ENCODE assay signal across 36 cellular contexts in the genomic region with DNA sequence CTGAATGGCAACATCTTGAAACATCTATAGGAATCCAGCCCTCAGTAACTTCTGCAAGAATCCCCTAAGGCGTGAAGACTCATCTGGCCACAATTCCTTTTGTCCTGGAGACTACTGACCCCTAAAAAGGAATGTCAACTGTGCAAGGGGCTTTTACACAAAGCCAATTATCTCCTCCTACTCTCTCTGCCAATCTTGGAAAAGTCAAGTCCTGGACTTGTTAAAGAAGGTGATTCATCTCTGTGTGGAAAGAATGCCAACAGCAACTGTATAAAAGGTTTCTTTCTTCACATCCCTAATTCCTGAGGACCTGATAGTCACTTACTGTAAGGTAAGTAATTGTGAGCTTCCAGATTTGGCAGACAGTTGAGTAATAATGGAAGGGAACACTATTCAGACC. TPM values are rescaled to one million over a fixed set of nuclear protein-coding genes. Genes with fewer than 3 reads are reported as not detected.
DNase-seq lines count a peak whose midpoint lies in the region; ATAC-seq, FAIRE-seq and TF ChIP-seq lines count a peak whose summit lies in the region.
"Had no signal": no experiment of that assay in that cellular context is flagged by ENCODE, and none has a peak within 500 bp of the region (broad histone marks: within the 10 kb centered on the region; RNA-seq: fewer than 3 reads in every experiment).

No MANE protein-coding gene starts in this region.

- H3K27me3 ChIP-seq in keratinocyte (ENCODE audit: control insufficient read depth, extremely low read depth, insufficient read depth, low read length): no peaks in the 10 kb centered on the region
- H3K27me3 ChIP-seq: heart right ventricle, left lung, pancreas, SJCRH30, testis had no signal

- no peaks in the 10 kb centered on the region for H3K79me2 ChIP-seq in keratinocyte (ENCODE audit: control insufficient read depth, insufficient read depth, low read length)

- dilution Hi-C loops in keratinocyte (cut with MboI; ENCODE audit: extremely low pct_ligation_motif_present, low sequenced_read_pairs): no loop called here

- no peak for ATAC-seq in HG03039 (IDR thresholded peaks at IDR 0.05; ENCODE audit: unreplicated experiment)
- ATAC-seq in HG02981 (IDR thresholded peaks at IDR 0.05; ENCODE audit: unreplicated experiment): no peak
- ATAC-seq: heart right ventricle, left lung, Panc1, pancreas had no signal

- peaks cover 13% of the 10 kb centered on the region for H3K4me1 ChIP-seq in keratinocyte (ENCODE audit: control insufficient read depth, extremely low read depth, insufficient read depth, low read length)
- H3K4me1 ChIP-seq: left lung, pancreas, SJCRH30, testis had no signal

- DNase-seq in ACHN (peak; percentile 5), NCI-H226 (peak; percentile 64), epithelial cell of esophagus (ENCODE audit: low read depth) (peak; percentile 95), keratinocyte (ENCODE audit: low read depth, low spot score) (peak; percentile 84), T-helper 2 cell (no peak), NAMALWA (ENCODE audit: low spot score) (no peak)
- DNase-seq: activated CD4-positive, alpha-beta T cell treated with anti-CD3 and anti-CD28 coated beads, Interleukin-2, amount 10 ng/mL, durations not matched to agents 24 days and 14 days; activated effector memory CD4-positive, alpha-beta T cell treated with anti-CD3 and anti-CD28 coated beads, Interleukin-2, amount 50 U/mL, for 16 hours; activated naive CD8-positive, alpha-beta T cell treated with anti-CD3 and anti-CD28 coated beads for 36 hours; activated T-cell treated with anti-CD3 and anti-CD28 coated beads, Interleukin-2, amount 50 U/mL, for 24 hours; aorta; Calu3; caudate nucleus; DMS79 treated with DMSO at 0.1 percent for 48 hours; effector CD8-positive, alpha-beta T cell; foreskin melanocyte; heart right ventricle; left lung; mesenchymal stem cell; NCI-H1436; NCI-H2081; NCI-H2227 treated with DMSO at 0.1 percent for 48 hours; pancreas; retina; SJCRH30; small intestine; stimulated activated naive CD4-positive, alpha-beta T cell treated with Interleukin-2 at 50 U/mL for 16 hours; SW 1271; T-helper 9 cell; testis; WERI-Rb-1 had no signal

- no peak overlapping the region for H3K9ac ChIP-seq in keratinocyte (ENCODE audit: control insufficient read depth, extremely low read depth, insufficient read depth, low read length)
- H3K9ac ChIP-seq: KMS-11 had no signal

- no peak overlapping the region for H3K27ac ChIP-seq in keratinocyte (ENCODE audit: control insufficient read depth, insufficient read depth, low read length)
- H3K27ac ChIP-seq: coronary artery, heart right ventricle, KMS-11, left lung, pancreas, SJCRH30, testis, WERI-Rb-1 had no signal

- in situ Hi-C loops in ACHN (cut with HindIII; ENCODE audit: low pct_ligation_motif_present, low pct_unique_long_range_greater_than_20kb, low sequenced_read_pairs): no loop called here

- no peak overlapping the region for H2AFZ ChIP-seq in keratinocyte (ENCODE audit: control insufficient read depth, low read length)

- no peaks in the 10 kb centered on the region for H3K9me1 ChIP-seq in keratinocyte (ENCODE audit: control insufficient read depth, extremely low read depth, insufficient read depth, low read length)

- TF ChIP-seq CTCF in epithelial cell of esophagus (IDR thresholded peaks at IDR 0.05; ENCODE audit: insufficient read depth, low read depth, low read length, missing control alignments) (no peak), keratinocyte (optimal IDR thresholded peaks at IDR 0.05 in 1 of 3, IDR thresholded peaks at IDR 0.05 in 1 of 3, conservative IDR thresholded peaks at IDR 0.05 in 1 of 3; ENCODE audit: extremely low read depth in 1 of 3, insufficient read depth in 2 of 3, low read length in 3 of 3) (no peak)

- peak overlapping the region; percentile 40 for H3K4me2 ChIP-seq in keratinocyte (ENCODE audit: control insufficient read depth, extremely low read depth, insufficient read depth, low read depth, low read length)
- H3K4me2 ChIP-seq: KMS-11 had no signal

- H4K20me1 ChIP-seq in keratinocyte (ENCODE audit: control insufficient read depth, extremely low read depth, insufficient read depth, low read length): no peaks in the 10 kb centered on the region

- H3K9me3 ChIP-seq in keratinocyte (ENCODE audit: control insufficient read depth, low read depth, low read length): no peaks in the 10 kb centered on the region
- H3K9me3 ChIP-seq: left lung, pancreas, SJCRH30, testis had no signal

- H3K4me3 ChIP-seq in epithelial cell of esophagus (ENCODE audit: low read length) (no peak overlapping the region), keratinocyte (ENCODE audit: control insufficient read depth in 2 of 3, extremely low read depth in 1 of 3, insufficient read depth in 2 of 3, low read depth in 1 of 3, low read length in 3 of 3) (no peak overlapping the region)
- H3K4me3 ChIP-seq: coronary artery, heart right ventricle, left lung, pancreas, SJCRH30, testis had no signal

- H3K36me3 ChIP-seq in keratinocyte (ENCODE audit: control insufficient read depth in 2 of 2, extremely low read depth in 1 of 2, insufficient read depth in 2 of 2, low read length in 2 of 2): no peaks in the 10 kb centered on the region
- H3K36me3 ChIP-seq: heart right ventricle, left lung, pancreas, SJCRH30, WERI-Rb-1 had no signal

- FAIRE-seq in keratinocyte (lab: Jason Lieb, UNC): peak; percentile 97
- FAIRE-seq: pancreas, small intestine had no signal

RNA-seq across cellular contexts. Expression of gene THRB, which starts 22.3 kb away (rescaled TPM):
- 2.6 to 3.2 TPM (median 3.1 TPM) in 3 replicates for polyA plus RNA-seq in keratinocyte
- 5.1 TPM for polyA plus RNA-seq in keratinocyte (2011; ENCODE audit: low read depth)
- 2.9 and 4.1 TPM in 2 replicates for polyA plus RNA-seq in keratinocyte (2011; cell fraction: cytosol; rRNA removed)
- 4.0 and 4.3 TPM in 2 replicates for polyA plus RNA-seq in keratinocyte (2011; cell fraction: nucleus; rRNA removed)
- 2.5 and 4.8 TPM in 2 replicates for polyA plus RNA-seq in keratinocyte (2012; ENCODE audit: low replicate concordance)
- 5.7 to 9.7 TPM (median 5.8 TPM) in 3 replicates for polyA minus RNA-seq in keratinocyte
- polyA minus RNA-seq in keratinocyte (2011; cell fraction: cytosol; rRNA and poly(A)+ RNA removed): 2.3 TPM
- 6.9 and 9.1 TPM in 2 replicates for polyA minus RNA-seq in keratinocyte (2011; cell fraction: nucleus; rRNA and poly(A)+ RNA removed)

Comparison
In these comparisons a context has a peak if more than half of its experiments do, and no peak if none do; other contexts are left out.
1. DNase-seq: peak in ACHN (single experiment), NCI-H226 (single experiment), epithelial cell of esophagus (single experiment) and keratinocyte (single experiment); none in T-helper 2 cell (0 of 5) and NAMALWA (single experiment).